8 cellular contexts compared by ENCODE assay signal in the genomic region with DNA sequence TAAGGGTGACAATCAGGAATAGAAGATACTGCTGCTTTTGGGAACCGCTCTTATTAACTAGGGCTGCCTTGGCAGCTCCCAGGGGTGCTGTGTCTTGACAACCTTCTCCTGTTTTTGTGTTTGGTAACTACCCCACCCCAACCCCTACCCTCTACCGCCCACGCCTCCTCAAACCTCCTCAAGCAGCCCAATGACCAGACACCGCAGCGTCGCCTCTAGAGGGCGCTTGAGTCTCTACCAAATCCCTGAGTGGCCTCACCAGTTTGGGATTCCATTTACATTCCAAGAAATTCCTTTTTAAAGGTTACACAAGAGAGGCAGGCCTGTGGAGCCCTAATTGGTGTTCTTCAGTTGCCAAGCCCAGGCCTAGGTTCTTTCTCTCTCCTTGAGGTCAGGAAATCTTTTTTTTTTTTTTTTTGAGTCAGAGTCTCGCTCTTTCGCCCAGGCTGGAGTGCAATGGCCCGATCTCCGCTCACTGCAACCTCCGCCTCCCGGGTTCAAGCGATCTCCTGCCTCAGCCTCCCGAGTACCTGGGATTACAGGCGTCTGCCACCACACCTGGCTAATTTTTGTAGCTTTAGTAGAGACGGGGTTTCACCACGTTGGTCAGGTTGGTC.
A peak's percentile ranks its signal among the peaks of the same experiment; 100 is the strongest.
DNase-seq lines count a peak whose midpoint lies in the region; ATAC-seq and TF ChIP-seq lines count a peak whose summit lies in the region.

No MANE protein-coding gene starts in this region.

- no peaks in the 10 kb centered on the region for H3K9me3 ChIP-seq in subcutaneous abdominal adipose tissue (ENCODE audit: control insufficient read depth in 5 of 5, low read length in 5 of 5)

- 44 to 62% methylated on average over 17 to 18 of the region's 18 CpGs for WGBS in lower leg skin, 2 donors

- H3K4me3 ChIP-seq in lower leg skin (ENCODE audit: low read depth, poor library complexity, severe bottlenecking) = no peak overlapping the region
- no peak overlapping the region for H3K4me3 ChIP-seq in subcutaneous abdominal adipose tissue (ENCODE audit: low read depth in 1 of 5, low read length in 5 of 5)

- H3K27ac ChIP-seq in subcutaneous abdominal adipose tissue (ENCODE audit: low read depth, low read length) = peak overlapping the region; percentile 65

- intact Hi-C loops in lower leg skin (cut with DNase I; ENCODE audit: low total_unique reads) = loop anchor here (10.0 kb wide), 1 partner anchor 191 kb away; no protein-coding TSS in a partner anchor

- peaks cover 0 to 12% (median 3%) of the 10 kb centered on the region in 5 donors for H3K4me1 ChIP-seq in subcutaneous abdominal adipose tissue (ENCODE audit: control insufficient read depth in 5 of 5, insufficient read depth in 5 of 5, low read length in 5 of 5)

- peak; percentile 50 for ATAC-seq in HG02759 (IDR thresholded peaks at IDR 0.05; ENCODE audit: unreplicated experiment)
- peak; percentile 98 for ATAC-seq in SK-N-SH treated with all-trans-retinoic acid at 6 μM for 48 hours
- ATAC-seq in GM19035 (IDR thresholded peaks at IDR 0.05; ENCODE audit: unreplicated experiment) = no peak

- TF ChIP-seq POLR2A in lower leg skin (IDR thresholded peaks at IDR 0.05) = no peak

- H3K9ac ChIP-seq in subcutaneous abdominal adipose tissue (ENCODE audit: low read length in 5 of 5) = no peak overlapping the region

- TF ChIP-seq CTCF in lower leg skin (IDR thresholded peaks at IDR 0.05) = no peak

- no peaks in the 10 kb centered on the region for H3K27me3 ChIP-seq in subcutaneous abdominal adipose tissue (ENCODE audit: control insufficient read depth in 5 of 5, insufficient read depth in 4 of 5, low read length in 5 of 5)

- no peaks in the 10 kb centered on the region for H3K36me3 ChIP-seq in subcutaneous abdominal adipose tissue (ENCODE audit: control insufficient read depth in 5 of 5, insufficient read depth in 5 of 5, low read length in 5 of 5)

- peak; percentile 85 for DNase-seq in Daoy (ENCODE audit: low read depth)
- peak; percentile 97 for DNase-seq in dermis blood vessel endothelial cell
- DNase-seq in lower leg skin (ENCODE audit: low spot score in 2 of 2) = peak; percentile 50 to 90
- no peak for DNase-seq in NCI-H1048 (lab: John Stamatoyannopoulos, UW)

TF ChIP-seq in SK-N-SH treated with all-trans-retinoic acid at 6 μM for 48 hours, 23 proteins besides CTCF, POLR2A, EP300 and RAD21:
- TF ChIP-seq, protein P1, sequence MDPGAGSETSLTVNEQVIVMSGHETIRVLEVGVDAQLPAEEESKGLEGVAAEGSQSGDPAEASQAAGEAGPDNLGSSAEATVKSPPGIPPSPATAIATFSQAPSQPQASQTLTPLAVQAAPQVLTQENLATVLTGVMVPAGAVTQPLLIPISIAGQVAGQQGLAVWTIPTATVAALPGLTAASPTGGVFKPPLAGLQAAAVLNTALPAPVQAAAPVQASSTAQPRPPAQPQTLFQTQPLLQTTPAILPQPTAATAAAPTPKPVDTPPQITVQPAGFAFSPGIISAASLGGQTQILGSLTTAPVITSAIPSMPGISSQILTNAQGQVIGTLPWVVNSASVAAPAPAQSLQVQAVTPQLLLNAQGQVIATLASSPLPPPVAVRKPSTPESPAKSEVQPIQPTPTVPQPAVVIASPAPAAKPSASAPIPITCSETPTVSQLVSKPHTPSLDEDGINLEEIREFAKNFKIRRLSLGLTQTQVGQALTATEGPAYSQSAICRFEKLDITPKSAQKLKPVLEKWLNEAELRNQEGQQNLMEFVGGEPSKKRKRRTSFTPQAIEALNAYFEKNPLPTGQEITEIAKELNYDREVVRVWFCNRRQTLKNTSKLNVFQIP (CRISPR knock-in tag; IDR thresholded peaks at IDR 0.05; ENCODE audit: borderline replicate concordance, low read depth) = no peak
- TF ChIP-seq PPARA (CRISPR knock-in tag; IDR thresholded peaks at IDR 0.05; ENCODE audit: borderline replicate concordance) (no peak), ISL1 (CRISPR knock-in tag; IDR thresholded peaks at IDR 0.05) (peak; percentile 52), CSDC2 (CRISPR knock-in tag; IDR thresholded peaks at IDR 0.05) (no peak), ARNTL (CRISPR knock-in tag; IDR thresholded peaks at IDR 0.05; ENCODE audit: borderline replicate concordance, low read depth) (no peak), ESRRG (CRISPR knock-in tag; IDR thresholded peaks at IDR 0.05) (no peak), RARB (CRISPR knock-in tag; IDR thresholded peaks at IDR 0.05) (no peak), BACH2 (CRISPR knock-in tag; IDR thresholded peaks at IDR 0.05; ENCODE audit: borderline replicate concordance) (no peak)
